In the genomic region with DNA sequence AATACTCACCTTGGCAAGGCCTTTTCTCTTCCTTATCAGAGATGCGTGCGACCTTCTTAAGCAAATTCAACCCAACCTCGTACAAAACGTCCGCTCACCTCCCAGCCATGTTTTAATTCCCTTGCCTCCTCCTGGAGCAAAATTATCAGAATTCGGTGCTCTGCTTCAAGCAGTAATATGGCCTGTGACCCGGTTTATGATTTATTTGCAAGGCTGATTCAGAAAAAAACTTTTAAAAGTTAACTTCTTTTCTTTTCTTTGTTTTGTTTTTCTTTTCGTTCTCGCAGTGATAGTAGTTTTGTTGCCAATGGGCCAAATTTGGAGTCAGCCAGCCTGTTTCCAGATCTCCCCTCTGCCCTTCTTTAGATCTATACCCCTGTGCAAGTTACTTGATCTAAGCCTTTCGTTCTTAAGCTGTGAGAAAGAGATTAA, we compare ENCODE assay signal across 1 cellular context.
TF ChIP-seq lines count a peak whose summit lies in the region.

A gene with protein sequence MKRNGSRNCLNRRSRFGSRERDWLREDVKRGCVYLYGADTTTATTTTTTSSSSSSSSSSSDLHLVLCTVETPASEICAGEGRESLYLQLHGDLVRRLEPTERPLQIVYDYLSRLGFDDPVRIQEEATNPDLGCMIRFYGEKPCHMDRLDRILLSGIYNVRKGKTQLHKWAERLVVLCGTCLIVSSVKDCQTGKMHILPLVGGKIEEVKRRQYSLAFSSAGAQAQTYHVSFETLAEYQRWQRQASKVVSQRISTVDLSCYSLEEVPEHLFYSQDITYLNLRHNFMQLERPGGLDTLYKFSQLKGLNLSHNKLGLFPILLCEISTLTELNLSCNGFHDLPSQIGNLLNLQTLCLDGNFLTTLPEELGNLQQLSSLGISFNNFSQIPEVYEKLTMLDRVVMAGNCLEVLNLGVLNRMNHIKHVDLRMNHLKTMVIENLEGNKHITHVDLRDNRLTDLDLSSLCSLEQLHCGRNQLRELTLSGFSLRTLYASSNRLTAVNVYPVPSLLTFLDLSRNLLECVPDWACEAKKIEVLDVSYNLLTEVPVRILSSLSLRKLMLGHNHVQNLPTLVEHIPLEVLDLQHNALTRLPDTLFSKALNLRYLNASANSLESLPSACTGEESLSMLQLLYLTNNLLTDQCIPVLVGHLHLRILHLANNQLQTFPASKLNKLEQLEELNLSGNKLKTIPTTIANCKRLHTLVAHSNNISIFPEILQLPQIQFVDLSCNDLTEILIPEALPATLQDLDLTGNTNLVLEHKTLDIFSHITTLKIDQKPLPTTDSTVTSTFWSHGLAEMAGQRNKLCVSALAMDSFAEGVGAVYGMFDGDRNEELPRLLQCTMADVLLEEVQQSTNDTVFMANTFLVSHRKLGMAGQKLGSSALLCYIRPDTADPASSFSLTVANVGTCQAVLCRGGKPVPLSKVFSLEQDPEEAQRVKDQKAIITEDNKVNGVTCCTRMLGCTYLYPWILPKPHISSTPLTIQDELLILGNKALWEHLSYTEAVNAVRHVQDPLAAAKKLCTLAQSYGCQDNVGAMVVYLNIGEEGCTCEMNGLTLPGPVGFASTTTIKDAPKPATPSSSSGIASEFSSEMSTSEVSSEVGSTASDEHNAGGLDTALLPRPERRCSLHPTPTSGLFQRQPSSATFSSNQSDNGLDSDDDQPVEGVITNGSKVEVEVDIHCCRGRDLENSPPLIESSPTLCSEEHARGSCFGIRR (N-terminal part only) (minus strand): TSS at position 382 of the 432 bp plus-strand sequence. CDS start 9,906 bp downstream, outside the sequence.

TF ChIP-seq in K562, 482 proteins besides CTCF, POLR2A, EP300 and RAD21 (continued from another document):
- TF ChIP-seq, protein P1, sequence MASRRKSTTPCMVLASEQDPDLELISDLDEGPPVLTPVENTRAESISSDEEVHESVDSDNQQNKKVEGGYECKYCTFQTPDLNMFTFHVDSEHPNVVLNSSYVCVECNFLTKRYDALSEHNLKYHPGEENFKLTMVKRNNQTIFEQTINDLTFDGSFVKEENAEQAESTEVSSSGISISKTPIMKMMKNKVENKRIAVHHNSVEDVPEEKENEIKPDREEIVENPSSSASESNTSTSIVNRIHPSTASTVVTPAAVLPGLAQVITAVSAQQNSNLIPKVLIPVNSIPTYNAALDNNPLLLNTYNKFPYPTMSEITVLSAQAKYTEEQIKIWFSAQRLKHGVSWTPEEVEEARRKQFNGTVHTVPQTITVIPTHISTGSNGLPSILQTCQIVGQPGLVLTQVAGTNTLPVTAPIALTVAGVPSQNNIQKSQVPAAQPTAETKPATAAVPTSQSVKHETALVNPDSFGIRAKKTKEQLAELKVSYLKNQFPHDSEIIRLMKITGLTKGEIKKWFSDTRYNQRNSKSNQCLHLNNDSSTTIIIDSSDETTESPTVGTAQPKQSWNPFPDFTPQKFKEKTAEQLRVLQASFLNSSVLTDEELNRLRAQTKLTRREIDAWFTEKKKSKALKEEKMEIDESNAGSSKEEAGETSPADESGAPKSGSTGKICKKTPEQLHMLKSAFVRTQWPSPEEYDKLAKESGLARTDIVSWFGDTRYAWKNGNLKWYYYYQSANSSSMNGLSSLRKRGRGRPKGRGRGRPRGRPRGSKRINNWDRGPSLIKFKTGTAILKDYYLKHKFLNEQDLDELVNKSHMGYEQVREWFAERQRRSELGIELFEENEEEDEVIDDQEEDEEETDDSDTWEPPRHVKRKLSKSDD (conservative IDR thresholded peaks at IDR 0.05; ENCODE audit: low read length) = no peak
- TF ChIP-seq ZNF780A (CRISPR knock-in tag; IDR thresholded peaks at IDR 0.05) (no peak), SETDB1 (IDR thresholded peaks at IDR 0.05; ENCODE audit: low read length) (no peak), TRIM24 (IDR thresholded peaks at IDR 0.05) (no peak), ERF (CRISPR knock-in tag; IDR thresholded peaks at IDR 0.05) (no peak)
- TF ChIP-seq, protein P2, sequence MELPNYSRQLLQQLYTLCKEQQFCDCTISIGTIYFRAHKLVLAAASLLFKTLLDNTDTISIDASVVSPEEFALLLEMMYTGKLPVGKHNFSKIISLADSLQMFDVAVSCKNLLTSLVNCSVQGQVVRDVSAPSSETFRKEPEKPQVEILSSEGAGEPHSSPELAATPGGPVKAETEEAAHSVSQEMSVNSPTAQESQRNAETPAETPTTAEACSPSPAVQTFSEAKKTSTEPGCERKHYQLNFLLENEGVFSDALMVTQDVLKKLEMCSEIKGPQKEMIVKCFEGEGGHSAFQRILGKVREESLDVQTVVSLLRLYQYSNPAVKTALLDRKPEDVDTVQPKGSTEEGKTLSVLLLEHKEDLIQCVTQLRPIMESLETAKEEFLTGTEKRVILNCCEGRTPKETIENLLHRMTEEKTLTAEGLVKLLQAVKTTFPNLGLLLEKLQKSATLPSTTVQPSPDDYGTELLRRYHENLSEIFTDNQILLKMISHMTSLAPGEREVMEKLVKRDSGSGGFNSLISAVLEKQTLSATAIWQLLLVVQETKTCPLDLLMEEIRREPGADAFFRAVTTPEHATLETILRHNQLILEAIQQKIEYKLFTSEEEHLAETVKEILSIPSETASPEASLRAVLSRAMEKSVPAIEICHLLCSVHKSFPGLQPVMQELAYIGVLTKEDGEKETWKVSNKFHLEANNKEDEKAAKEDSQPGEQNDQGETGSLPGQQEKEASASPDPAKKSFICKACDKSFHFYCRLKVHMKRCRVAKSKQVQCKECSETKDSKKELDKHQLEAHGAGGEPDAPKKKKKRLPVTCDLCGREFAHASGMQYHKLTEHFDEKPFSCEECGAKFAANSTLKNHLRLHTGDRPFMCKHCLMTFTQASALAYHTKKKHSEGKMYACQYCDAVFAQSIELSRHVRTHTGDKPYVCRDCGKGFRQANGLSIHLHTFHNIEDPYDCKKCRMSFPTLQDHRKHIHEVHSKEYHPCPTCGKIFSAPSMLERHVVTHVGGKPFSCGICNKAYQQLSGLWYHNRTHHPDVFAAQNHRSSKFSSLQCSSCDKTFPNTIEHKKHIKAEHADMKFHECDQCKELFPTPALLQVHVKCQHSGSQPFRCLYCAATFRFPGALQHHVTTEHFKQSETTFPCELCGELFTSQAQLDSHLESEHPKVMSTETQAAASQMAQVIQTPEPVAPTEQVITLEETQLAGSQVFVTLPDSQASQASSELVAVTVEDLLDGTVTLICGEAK (IDR thresholded peaks at IDR 0.05) = 0 out of 2 replicates have a peak, but pooled peaks have one; percentile 32
- TF ChIP-seq, protein P2 (CRISPR knock-in tag; IDR thresholded peaks at IDR 0.05) = no peak
